ENCODE assay signal across 1 cellular context in genomic region chr5:80125962-80126480, GRCh38.
A peak's percentile ranks its signal among the peaks of the same experiment; 100 is the strongest.
TF ChIP-seq lines count a peak whose summit lies in the region.

No MANE protein-coding gene starts in this region.

TF ChIP-seq in GM12878, 131 proteins besides CTCF, POLR2A, EP300 and RAD21 (continued from another document and continues in another):
- TF ChIP-seq SKIL (IDR thresholded peaks at IDR 0.05; ENCODE audit: low read depth, poor library complexity, severe bottlenecking) (peak; percentile 92), SRF (IDR thresholded peaks at IDR 0.05; ENCODE audit: low read depth in 2 of 2, low read length in 2 of 2) (0 out of 4 replicates have a peak, but pooled peaks of 1 of the 2 experiments have one; percentile 49), ZSCAN29 (IDR thresholded peaks at IDR 0.05) (peak; percentile 86), CBFB (IDR thresholded peaks at IDR 0.05; ENCODE audit: low read depth) (peak; percentile 84; the same call in 1 of the 2 replicates), SPI1 (IDR thresholded peaks at IDR 0.05; ENCODE audit: borderline replicate concordance, insufficient read depth, low read depth, low read length) (peak; percentile 95), WRNIP1 (IDR thresholded peaks at IDR 0.05; ENCODE audit: borderline replicate concordance, low read depth, low read length) (no peak), IKZF1 (conservative IDR thresholded peaks at IDR 0.05) (peak; percentile 99), NKRF (conservative IDR thresholded peaks at IDR 0.05) (peak; percentile 48; the same call in 1 of the 2 replicates), MEF2B (IDR thresholded peaks at IDR 0.05; ENCODE audit: partially characterized antibody, poor library complexity, severe bottlenecking) (peak; percentile 82), ETV6 (conservative IDR thresholded peaks at IDR 0.05 in 1 of 2, IDR thresholded peaks at IDR 0.05 in 1 of 2; ENCODE audit: borderline replicate concordance in 1 of 2, low read depth in 1 of 2) (peak in 1 of 2 experiments; percentile 78; a peak in 1 of 4 replicates), ZNF592 (IDR thresholded peaks at IDR 0.05) (peak; percentile 81; the same call in 1 of the 2 replicates), BHLHE40 (IDR thresholded peaks at IDR 0.05; ENCODE audit: borderline replicate concordance in 1 of 2, low read depth in 2 of 2, low read length in 1 of 2) (peak; percentile 68 to 72), ZNF217 (IDR thresholded peaks at IDR 0.05) (peak; percentile 91; the same call in 1 of the 2 replicates), IRF4 (IDR thresholded peaks at IDR 0.05; ENCODE audit: low read depth, low read length) (peak; percentile 99), MTA3 (IDR thresholded peaks at IDR 0.05; ENCODE audit: borderline replicate concordance, low read length) (peak; percentile 73; the same call in 1 of the 2 replicates), SMC3 (IDR thresholded peaks at IDR 0.05; ENCODE audit: borderline replicate concordance, low read length) (no peak), FOXM1 (IDR thresholded peaks at IDR 0.05; ENCODE audit: low read depth, low read length) (peak; percentile 93), PML (IDR thresholded peaks at IDR 0.05; ENCODE audit: low read length) (peak; percentile 53; the same call in 1 of the 2 replicates), CREB1 (IDR thresholded peaks at IDR 0.05; ENCODE audit: low read depth) (peak; percentile 48; the same call in 1 of the 2 replicates), SREBF1 (IDR thresholded peaks at IDR 0.05; ENCODE audit: low read length) (no peak), HDAC2 (IDR thresholded peaks at IDR 0.05) (no peak), RCOR1 (conservative IDR thresholded peaks at IDR 0.05; ENCODE audit: low read depth, low read length) (peak; percentile 89; the same call in 1 of the 2 replicates), ZBTB4 (CRISPR knock-in tag; IDR thresholded peaks at IDR 0.05) (no peak), RAD51 (IDR thresholded peaks at IDR 0.05) (peak; percentile 56; the same call in 1 of the 2 replicates), MYC (IDR thresholded peaks at IDR 0.05; ENCODE audit: insufficient read depth, insufficient read length, insufficient replicate concordance, low read length, severe bottlenecking) (no peak), SP1 (IDR thresholded peaks at IDR 0.05; ENCODE audit: low read depth, low read length) (peak; percentile 57), SREBF2 (IDR thresholded peaks at IDR 0.05; ENCODE audit: low read length) (no peak)
- TF ChIP-seq, protein P1, sequence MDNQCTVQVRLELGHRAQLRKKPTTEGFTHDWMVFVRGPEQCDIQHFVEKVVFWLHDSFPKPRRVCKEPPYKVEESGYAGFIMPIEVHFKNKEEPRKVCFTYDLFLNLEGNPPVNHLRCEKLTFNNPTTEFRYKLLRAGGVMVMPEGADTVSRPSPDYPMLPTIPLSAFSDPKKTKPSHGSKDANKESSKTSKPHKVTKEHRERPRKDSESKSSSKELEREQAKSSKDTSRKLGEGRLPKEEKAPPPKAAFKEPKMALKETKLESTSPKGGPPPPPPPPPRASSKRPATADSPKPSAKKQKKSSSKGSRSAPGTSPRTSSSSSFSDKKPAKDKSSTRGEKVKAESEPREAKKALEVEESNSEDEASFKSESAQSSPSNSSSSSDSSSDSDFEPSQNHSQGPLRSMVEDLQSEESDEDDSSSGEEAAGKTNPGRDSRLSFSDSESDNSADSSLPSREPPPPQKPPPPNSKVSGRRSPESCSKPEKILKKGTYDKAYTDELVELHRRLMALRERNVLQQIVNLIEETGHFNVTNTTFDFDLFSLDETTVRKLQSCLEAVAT (IDR thresholded peaks at IDR 0.05): peak; percentile 92
- TF ChIP-seq, protein P2, sequence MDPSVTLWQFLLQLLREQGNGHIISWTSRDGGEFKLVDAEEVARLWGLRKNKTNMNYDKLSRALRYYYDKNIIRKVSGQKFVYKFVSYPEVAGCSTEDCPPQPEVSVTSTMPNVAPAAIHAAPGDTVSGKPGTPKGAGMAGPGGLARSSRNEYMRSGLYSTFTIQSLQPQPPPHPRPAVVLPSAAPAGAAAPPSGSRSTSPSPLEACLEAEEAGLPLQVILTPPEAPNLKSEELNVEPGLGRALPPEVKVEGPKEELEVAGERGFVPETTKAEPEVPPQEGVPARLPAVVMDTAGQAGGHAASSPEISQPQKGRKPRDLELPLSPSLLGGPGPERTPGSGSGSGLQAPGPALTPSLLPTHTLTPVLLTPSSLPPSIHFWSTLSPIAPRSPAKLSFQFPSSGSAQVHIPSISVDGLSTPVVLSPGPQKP (IDR thresholded peaks at IDR 0.05; ENCODE audit: low read depth, low read length): no peak
- TF ChIP-seq, protein P3, sequence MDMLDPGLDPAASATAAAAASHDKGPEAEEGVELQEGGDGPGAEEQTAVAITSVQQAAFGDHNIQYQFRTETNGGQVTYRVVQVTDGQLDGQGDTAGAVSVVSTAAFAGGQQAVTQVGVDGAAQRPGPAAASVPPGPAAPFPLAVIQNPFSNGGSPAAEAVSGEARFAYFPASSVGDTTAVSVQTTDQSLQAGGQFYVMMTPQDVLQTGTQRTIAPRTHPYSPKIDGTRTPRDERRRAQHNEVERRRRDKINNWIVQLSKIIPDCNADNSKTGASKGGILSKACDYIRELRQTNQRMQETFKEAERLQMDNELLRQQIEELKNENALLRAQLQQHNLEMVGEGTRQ (IDR thresholded peaks at IDR 0.05; ENCODE audit: borderline replicate concordance, low read depth, low read length): no peak
- TF ChIP-seq, protein P4, sequence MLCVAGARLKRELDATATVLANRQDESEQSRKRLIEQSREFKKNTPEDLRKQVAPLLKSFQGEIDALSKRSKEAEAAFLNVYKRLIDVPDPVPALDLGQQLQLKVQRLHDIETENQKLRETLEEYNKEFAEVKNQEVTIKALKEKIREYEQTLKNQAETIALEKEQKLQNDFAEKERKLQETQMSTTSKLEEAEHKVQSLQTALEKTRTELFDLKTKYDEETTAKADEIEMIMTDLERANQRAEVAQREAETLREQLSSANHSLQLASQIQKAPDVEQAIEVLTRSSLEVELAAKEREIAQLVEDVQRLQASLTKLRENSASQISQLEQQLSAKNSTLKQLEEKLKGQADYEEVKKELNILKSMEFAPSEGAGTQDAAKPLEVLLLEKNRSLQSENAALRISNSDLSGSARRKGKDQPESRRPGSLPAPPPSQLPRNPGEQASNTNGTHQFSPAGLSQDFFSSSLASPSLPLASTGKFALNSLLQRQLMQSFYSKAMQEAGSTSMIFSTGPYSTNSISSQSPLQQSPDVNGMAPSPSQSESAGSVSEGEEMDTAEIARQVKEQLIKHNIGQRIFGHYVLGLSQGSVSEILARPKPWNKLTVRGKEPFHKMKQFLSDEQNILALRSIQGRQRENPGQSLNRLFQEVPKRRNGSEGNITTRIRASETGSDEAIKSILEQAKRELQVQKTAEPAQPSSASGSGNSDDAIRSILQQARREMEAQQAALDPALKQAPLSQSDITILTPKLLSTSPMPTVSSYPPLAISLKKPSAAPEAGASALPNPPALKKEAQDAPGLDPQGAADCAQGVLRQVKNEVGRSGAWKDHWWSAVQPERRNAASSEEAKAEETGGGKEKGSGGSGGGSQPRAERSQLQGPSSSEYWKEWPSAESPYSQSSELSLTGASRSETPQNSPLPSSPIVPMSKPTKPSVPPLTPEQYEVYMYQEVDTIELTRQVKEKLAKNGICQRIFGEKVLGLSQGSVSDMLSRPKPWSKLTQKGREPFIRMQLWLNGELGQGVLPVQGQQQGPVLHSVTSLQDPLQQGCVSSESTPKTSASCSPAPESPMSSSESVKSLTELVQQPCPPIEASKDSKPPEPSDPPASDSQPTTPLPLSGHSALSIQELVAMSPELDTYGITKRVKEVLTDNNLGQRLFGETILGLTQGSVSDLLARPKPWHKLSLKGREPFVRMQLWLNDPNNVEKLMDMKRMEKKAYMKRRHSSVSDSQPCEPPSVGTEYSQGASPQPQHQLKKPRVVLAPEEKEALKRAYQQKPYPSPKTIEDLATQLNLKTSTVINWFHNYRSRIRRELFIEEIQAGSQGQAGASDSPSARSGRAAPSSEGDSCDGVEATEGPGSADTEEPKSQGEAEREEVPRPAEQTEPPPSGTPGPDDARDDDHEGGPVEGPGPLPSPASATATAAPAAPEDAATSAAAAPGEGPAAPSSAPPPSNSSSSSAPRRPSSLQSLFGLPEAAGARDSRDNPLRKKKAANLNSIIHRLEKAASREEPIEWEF (IDR thresholded peaks at IDR 0.05; ENCODE audit: insufficient replicate concordance, low read depth, low read length): peak; percentile 92
- TF ChIP-seq, protein P5, sequence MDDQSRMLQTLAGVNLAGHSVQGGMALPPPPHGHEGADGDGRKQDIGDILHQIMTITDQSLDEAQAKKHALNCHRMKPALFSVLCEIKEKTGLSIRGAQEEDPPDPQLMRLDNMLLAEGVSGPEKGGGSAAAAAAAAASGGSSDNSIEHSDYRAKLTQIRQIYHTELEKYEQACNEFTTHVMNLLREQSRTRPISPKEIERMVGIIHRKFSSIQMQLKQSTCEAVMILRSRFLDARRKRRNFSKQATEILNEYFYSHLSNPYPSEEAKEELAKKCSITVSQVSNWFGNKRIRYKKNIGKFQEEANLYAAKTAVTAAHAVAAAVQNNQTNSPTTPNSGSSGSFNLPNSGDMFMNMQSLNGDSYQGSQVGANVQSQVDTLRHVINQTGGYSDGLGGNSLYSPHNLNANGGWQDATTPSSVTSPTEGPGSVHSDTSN (IDR thresholded peaks at IDR 0.05; ENCODE audit: insufficient replicate concordance, low read depth, low read length): peak; percentile 73
